1 cellular context compared by ENCODE assay signal in the genomic region with DNA sequence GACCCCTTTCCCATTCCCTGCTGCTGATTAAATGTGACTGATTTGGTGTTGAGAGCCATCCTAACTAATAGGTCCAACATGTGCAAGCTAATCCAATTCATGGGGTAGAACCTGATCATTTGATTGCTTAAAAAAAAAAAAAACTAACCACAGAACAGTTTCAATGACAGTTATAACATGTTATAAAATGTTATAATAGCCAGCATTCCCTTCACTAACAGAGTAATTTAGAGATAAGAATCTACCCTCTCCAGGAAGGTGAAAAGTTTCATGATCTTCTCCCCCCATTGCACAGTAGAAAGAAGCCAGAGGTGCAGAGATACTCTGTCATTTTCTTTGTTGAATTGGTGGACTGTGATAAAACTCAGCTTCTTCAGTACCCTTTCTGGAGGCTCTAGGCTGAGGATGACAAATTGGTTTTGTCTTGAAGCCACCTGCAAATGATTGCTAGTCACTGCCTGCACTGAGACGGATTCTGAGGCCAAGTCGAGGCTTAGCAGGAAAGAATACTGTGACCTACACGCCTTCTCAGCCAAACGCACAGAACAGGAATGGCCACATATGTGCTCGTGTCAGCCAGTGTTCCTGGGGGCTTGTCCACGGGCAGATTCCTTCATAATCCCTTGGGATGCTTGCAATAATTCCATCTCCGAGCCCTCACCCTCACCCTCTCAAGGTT.
TF ChIP-seq lines count a peak whose summit lies in the region.

No MANE protein-coding gene starts in this region.

TF ChIP-seq in IMR-90, 13 proteins besides CTCF, POLR2A, EP300 and RAD21:
- TF ChIP-seq SMC3 (IDR thresholded peaks at IDR 0.05; ENCODE audit: low read depth, low read length) (no peak), MAZ (IDR thresholded peaks at IDR 0.05; ENCODE audit: borderline replicate concordance, low read depth, low read length) (no peak), MAFK (IDR thresholded peaks at IDR 0.05; ENCODE audit: low read depth, low read length) (no peak), RCOR1 (IDR thresholded peaks at IDR 0.05; ENCODE audit: insufficient replicate concordance, low read length) (no peak), CHD1 (IDR thresholded peaks at IDR 0.05; ENCODE audit: low read depth, low read length) (no peak), NFE2L2 (IDR thresholded peaks at IDR 0.05; ENCODE audit: low read depth, low read length) (no peak), MXI1 (IDR thresholded peaks at IDR 0.05; ENCODE audit: borderline replicate concordance, low read depth, low read length) (no peak), FOS (IDR thresholded peaks at IDR 0.05; ENCODE audit: low read depth, low read length) (no peak), BHLHE40 (IDR thresholded peaks at IDR 0.05; ENCODE audit: low read depth, low read length) (no peak), CEBPB (IDR thresholded peaks at IDR 0.05; ENCODE audit: low read depth, low read length) (no peak), RFX5 (IDR thresholded peaks at IDR 0.05; ENCODE audit: low read depth, low read length) (no peak)
- TF ChIP-seq, protein P1, sequence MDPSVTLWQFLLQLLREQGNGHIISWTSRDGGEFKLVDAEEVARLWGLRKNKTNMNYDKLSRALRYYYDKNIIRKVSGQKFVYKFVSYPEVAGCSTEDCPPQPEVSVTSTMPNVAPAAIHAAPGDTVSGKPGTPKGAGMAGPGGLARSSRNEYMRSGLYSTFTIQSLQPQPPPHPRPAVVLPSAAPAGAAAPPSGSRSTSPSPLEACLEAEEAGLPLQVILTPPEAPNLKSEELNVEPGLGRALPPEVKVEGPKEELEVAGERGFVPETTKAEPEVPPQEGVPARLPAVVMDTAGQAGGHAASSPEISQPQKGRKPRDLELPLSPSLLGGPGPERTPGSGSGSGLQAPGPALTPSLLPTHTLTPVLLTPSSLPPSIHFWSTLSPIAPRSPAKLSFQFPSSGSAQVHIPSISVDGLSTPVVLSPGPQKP (IDR thresholded peaks at IDR 0.05; ENCODE audit: borderline replicate concordance, low read depth, low read length): no peak
- TF ChIP-seq, protein P2, sequence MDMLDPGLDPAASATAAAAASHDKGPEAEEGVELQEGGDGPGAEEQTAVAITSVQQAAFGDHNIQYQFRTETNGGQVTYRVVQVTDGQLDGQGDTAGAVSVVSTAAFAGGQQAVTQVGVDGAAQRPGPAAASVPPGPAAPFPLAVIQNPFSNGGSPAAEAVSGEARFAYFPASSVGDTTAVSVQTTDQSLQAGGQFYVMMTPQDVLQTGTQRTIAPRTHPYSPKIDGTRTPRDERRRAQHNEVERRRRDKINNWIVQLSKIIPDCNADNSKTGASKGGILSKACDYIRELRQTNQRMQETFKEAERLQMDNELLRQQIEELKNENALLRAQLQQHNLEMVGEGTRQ (IDR thresholded peaks at IDR 0.05; ENCODE audit: low read depth, low read length): no peak
TF ChIP-seq in IMR-90: peak in this region for 0.
